Comparison of ENCODE assay signal across 18 cellular contexts in the genomic region with DNA sequence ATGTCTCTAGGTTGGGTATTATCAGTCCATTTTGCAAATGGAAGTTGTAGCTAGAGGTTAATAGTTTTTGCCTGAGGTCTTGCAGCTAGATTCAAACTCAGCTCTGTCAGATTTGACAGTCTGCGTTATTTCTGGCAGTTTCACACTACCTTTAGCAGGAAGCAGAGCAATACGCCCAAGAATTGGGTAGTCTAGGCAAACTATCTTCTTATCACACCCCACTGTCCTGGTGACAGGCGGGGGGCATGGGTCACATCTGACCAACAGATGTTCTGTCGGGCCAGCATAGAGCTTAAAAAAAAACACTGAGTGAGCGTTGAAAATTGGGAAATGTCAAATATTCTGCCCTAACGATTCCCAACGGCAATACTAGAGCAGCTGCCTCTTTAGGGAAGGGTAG. TPM values are rescaled to one million over a fixed set of nuclear protein-coding genes. Genes with fewer than 3 reads are reported as not detected.
DNase-seq lines count a peak whose midpoint lies in the region; ATAC-seq and TF ChIP-seq lines count a peak whose summit lies in the region.
"Had no signal": no experiment of that assay in that cellular context is flagged by ENCODE, and none has a peak within 500 bp of the region (broad histone marks: within the 10 kb centered on the region; RNA-seq: fewer than 3 reads in every experiment).

No MANE protein-coding gene starts in this region.

- H2BK120ac ChIP-seq in mesendoderm (ENCODE audit: low read depth, low read length): no peak overlapping the region

- H2AK5ac ChIP-seq in mesendoderm (ENCODE audit: low read length): no peak overlapping the region

- peak overlapping the region; percentile 91 for H3K27ac ChIP-seq in MM.1S (ENCODE audit: low read length)
- no peak overlapping the region for H3K27ac ChIP-seq in naive thymus-derived CD4-positive, alpha-beta T cell (ENCODE audit: low read depth, low read length)
- H3K27ac ChIP-seq in mesendoderm (ENCODE audit: low read depth, low read length): no peak overlapping the region
- H3K27ac ChIP-seq: PC-9, SK-N-MC had no signal

- intact Hi-C loops in naive thymus-derived CD4-positive, alpha-beta T cell (cut with micrococcal nuclease): no loop called here

- no peak overlapping the region for H3K56ac ChIP-seq in mesendoderm (ENCODE audit: low read length)

- no peaks in the 10 kb centered on the region for H3K9me3 Mint-ChIP-seq in WTC11
- H3K9me3 Mint-ChIP-seq in naive thymus-derived CD4-positive, alpha-beta T cell: peaks cover 0 to 2% (median 0%) of the 10 kb centered on the region in 11 donors

- H3K9ac ChIP-seq in MM.1S (ENCODE audit: low read length) (peak overlapping the region; percentile 57), mesendoderm (ENCODE audit: low read length) (no peak overlapping the region)

- H3K4me3 ChIP-seq in GM12864 (ENCODE audit: low read depth, low read length): peak overlapping the region; percentile 40
- H3K4me3 ChIP-seq in MM.1S (ENCODE audit: low read length): peak overlapping the region; percentile 11; the same call in 1 of the 2 replicates
- H3K4me3 ChIP-seq in naive thymus-derived CD4-positive, alpha-beta T cell (ENCODE audit: low read length): no peak overlapping the region
- no peak overlapping the region for H3K4me3 ChIP-seq in MG63
- no peak overlapping the region for H3K4me3 ChIP-seq in mesendoderm (ENCODE audit: low read length)
- H3K4me3 ChIP-seq: PC-9, SK-N-MC had no signal

- no peak overlapping the region for H3K23ac ChIP-seq in mesendoderm (ENCODE audit: low read length)

- no peak overlapping the region for H3K4me3 Mint-ChIP-seq in WTC11
- H3K4me3 Mint-ChIP-seq in naive thymus-derived CD4-positive, alpha-beta T cell: peak overlapping the region in 6 of 10 donors; percentile 6 to 78 (median 36)
- H3K4me3 Mint-ChIP-seq: T-helper 17 cell had no signal

- H3F3A ChIP-seq in MM.1S (ENCODE audit: insufficient read depth, low read length): peaks cover 53% of the 10 kb centered on the region

- POLR2A ChIA-PET in WTC11 (lab: Charles Lee): no interaction called here
- POLR2A ChIA-PET in naive thymus-derived CD4-positive, alpha-beta T cell (lab: Charles Lee): interaction anchor here (0.9 to 1.1 kb wide), 2 partner anchors 10 to 78 kb away, joined by 3 to 5 read pairs; partner anchors contain the start of gene SEC62

- H2BK5ac ChIP-seq in mesendoderm (ENCODE audit: low read length): no peak overlapping the region

- H3K79me2 ChIP-seq in MM.1S (ENCODE audit: low read length) (peaks cover 68% of the 10 kb centered on the region), mesendoderm (ENCODE audit: control insufficient read depth, insufficient read depth, low read length) (no peaks in the 10 kb centered on the region)

- H2AFZ ChIP-seq in MM.1S (ENCODE audit: low read length): no peak overlapping the region
- H2AFZ ChIP-seq: PC-9 had no signal

- H3K4me1 ChIP-seq in MM.1S (ENCODE audit: low read length) (peaks cover 41% of the 10 kb centered on the region), mesendoderm (ENCODE audit: control insufficient read depth, low read depth, low read length) (no peaks in the 10 kb centered on the region)
- H3K4me1 ChIP-seq in naive thymus-derived CD4-positive, alpha-beta T cell (ENCODE audit: control insufficient read depth in 2 of 2, insufficient read depth in 2 of 2, low read length in 2 of 2): peaks cover 0 to 19% of the 10 kb centered on the region in 2 donors

- no peak for DNase-seq in GM12864 (ENCODE audit: low read depth)
- DNase-seq in MM.1S: peak; percentile 73
- DNase-seq in WTC11 (ENCODE audit: low spot score): no peak
- no peak for DNase-seq in naive thymus-derived CD4-positive, alpha-beta T cell
- no peak for DNase-seq in MG63
- DNase-seq in NCI-H2107 treated with DMSO at 0.1 percent for 48 hours (lab: John Stamatoyannopoulos, UW; ENCODE audit: unreplicated experiment): no peak
- DNase-seq in COR-L47 (lab: John Stamatoyannopoulos, UW): no peak
- no peak for DNase-seq in mesendoderm
- DNase-seq: H7, Karpas-422, NCI-H1436 treated with DMSO at 0.1 percent for 48 hours, NCI-H2081, NCI-H2227 treated with DMSO at 0.1 percent for 48 hours, NCI-H526, PC-9, T-helper 17 cell had no signal

- H3K4ac ChIP-seq in mesendoderm (ENCODE audit: low read depth, low read length): no peak overlapping the region

- H3K4me1 Mint-ChIP-seq in WTC11: peaks cover 40% of the 10 kb centered on the region
- peaks cover 19 to 64% (median 42%) of the 10 kb centered on the region in 7 donors for H3K4me1 Mint-ChIP-seq in naive thymus-derived CD4-positive, alpha-beta T cell

- WGBS in mesendoderm (ENCODE audit: extremely low coverage, insufficient coverage, low lambda C conversion rate): no CpG with 5 or more reads among the region's 7 CpGs

- CTCF ChIA-PET in WTC11 (lab: Charles Lee): no interaction called here
- CTCF ChIA-PET in naive thymus-derived CD4-positive, alpha-beta T cell (lab: Charles Lee): interaction anchor here (0.7 to 0.9 kb wide), 2 partner anchors 11 to 372 kb away, joined by 3 read pairs; no protein-coding TSS in a partner anchor

- ATAC-seq in WTC11: no peak
- ATAC-seq in naive thymus-derived CD4-positive, alpha-beta T cell: no peak
- ATAC-seq: HepG2, T-helper 17 cell had no signal

- no peak overlapping the region for H2BK15ac ChIP-seq in mesendoderm (replicated peaks; ENCODE audit: low read depth)

- no peaks in the 10 kb centered on the region for H3K27me3 ChIP-seq in MM.1S (replicated peaks; ENCODE audit: insufficient read depth, low read length)
- no peaks in the 10 kb centered on the region for H3K27me3 ChIP-seq in naive thymus-derived CD4-positive, alpha-beta T cell (ENCODE audit: control insufficient read depth in 2 of 2, insufficient read depth in 2 of 2, low read length in 2 of 2)
- peaks cover 16% of the 10 kb centered on the region for H3K27me3 ChIP-seq in MG63
- H3K27me3 ChIP-seq in mesendoderm (ENCODE audit: insufficient read depth, low read length, poor library complexity): no peaks in the 10 kb centered on the region

- no peak overlapping the region for H4K5ac ChIP-seq in mesendoderm (ENCODE audit: low read length)

- no peak overlapping the region for H4K8ac ChIP-seq in mesendoderm (ENCODE audit: low read depth, low read length)

- no peaks in the 10 kb centered on the region for H3K27me3 Mint-ChIP-seq in WTC11 (ENCODE audit: low read depth)
- peaks cover 0 to 6% (median 0%) of the 10 kb centered on the region in 5 donors for H3K27me3 Mint-ChIP-seq in naive thymus-derived CD4-positive, alpha-beta T cell
- H3K27me3 Mint-ChIP-seq: T-helper 17 cell had no signal

- H3K4me2 ChIP-seq in MM.1S (ENCODE audit: low read depth, low read length) (peak overlapping the region; percentile 82), mesendoderm (ENCODE audit: low read length) (no peak overlapping the region)
- H3K4me2 ChIP-seq: PC-9 had no signal

- H3K9me2 ChIP-seq in MM.1S (replicated peaks; ENCODE audit: insufficient read depth, low read length): no peaks in the 10 kb centered on the region

- peaks cover 12% of the 10 kb centered on the region for H3K36me3 Mint-ChIP-seq in WTC11
- peaks cover 0 to 18% (median 6%) of the 10 kb centered on the region in 5 donors for H3K36me3 Mint-ChIP-seq in naive thymus-derived CD4-positive, alpha-beta T cell

- TF ChIP-seq CTCF in GM12864 (IDR thresholded peaks at IDR 0.05; ENCODE audit: low read depth, low read length, missing control alignments) (no peak), MM.1S (IDR thresholded peaks at IDR 0.05; ENCODE audit: low read length) (no peak), WTC11 (IDR thresholded peaks at IDR 0.05) (no peak)

- no peaks in the 10 kb centered on the region for H4K20me1 ChIP-seq in MM.1S (ENCODE audit: insufficient read depth, low read length)

- H3K79me1 ChIP-seq in mesendoderm (ENCODE audit: low read length): no peaks in the 10 kb centered on the region

- no peak overlapping the region for H3K18ac ChIP-seq in mesendoderm (ENCODE audit: low read length)

- no peaks in the 10 kb centered on the region for H3K9me3 ChIP-seq in MM.1S (replicated peaks; ENCODE audit: insufficient read depth, low read length)
- H3K9me3 ChIP-seq in naive thymus-derived CD4-positive, alpha-beta T cell (ENCODE audit: control insufficient read depth in 2 of 3, low read length in 3 of 3): no peaks in the 10 kb centered on the region
- no peaks in the 10 kb centered on the region for H3K9me3 ChIP-seq in MG63

- H3K27ac Mint-ChIP-seq in WTC11: peak overlapping the region; percentile 70; the same call in 1 of the 2 replicates
- H3K27ac Mint-ChIP-seq in naive thymus-derived CD4-positive, alpha-beta T cell: peak overlapping the region in 1 of 9 donors; percentile 29
- H3K27ac Mint-ChIP-seq: T-helper 17 cell had no signal

- no peaks in the 10 kb centered on the region for H3K36me3 ChIP-seq in MM.1S (replicated peaks; ENCODE audit: insufficient read depth, low read length)
- no peaks in the 10 kb centered on the region for H3K36me3 ChIP-seq in naive thymus-derived CD4-positive, alpha-beta T cell (ENCODE audit: control insufficient read depth in 2 of 3, insufficient read depth in 3 of 3, low read length in 3 of 3)
- H3K36me3 ChIP-seq in MG63: no peaks in the 10 kb centered on the region
- H3K36me3 ChIP-seq in mesendoderm (ENCODE audit: control insufficient read depth, insufficient read depth, low read length): no peaks in the 10 kb centered on the region

TF ChIP-seq in WTC11, 78 proteins besides CTCF, POLR2A, EP300 and RAD21 (continues in another document):
- TF ChIP-seq KAT7 (CRISPR knock-in tag; IDR thresholded peaks at IDR 0.05; ENCODE audit: borderline replicate concordance) (no peak), RORB (CRISPR knock-in tag; IDR thresholded peaks at IDR 0.05) (no peak)
- TF ChIP-seq, protein P1, sequence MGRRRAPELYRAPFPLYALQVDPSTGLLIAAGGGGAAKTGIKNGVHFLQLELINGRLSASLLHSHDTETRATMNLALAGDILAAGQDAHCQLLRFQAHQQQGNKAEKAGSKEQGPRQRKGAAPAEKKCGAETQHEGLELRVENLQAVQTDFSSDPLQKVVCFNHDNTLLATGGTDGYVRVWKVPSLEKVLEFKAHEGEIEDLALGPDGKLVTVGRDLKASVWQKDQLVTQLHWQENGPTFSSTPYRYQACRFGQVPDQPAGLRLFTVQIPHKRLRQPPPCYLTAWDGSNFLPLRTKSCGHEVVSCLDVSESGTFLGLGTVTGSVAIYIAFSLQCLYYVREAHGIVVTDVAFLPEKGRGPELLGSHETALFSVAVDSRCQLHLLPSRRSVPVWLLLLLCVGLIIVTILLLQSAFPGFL (CRISPR knock-in tag; IDR thresholded peaks at IDR 0.05; ENCODE audit: borderline replicate concordance): no peak

RNA-seq across cellular contexts. Expression of gene GPR160, which starts 5.7 kb away (rescaled TPM):
- total RNA-seq in WTC11 (2021): 28.9 to 33.3 TPM (median 32.2 TPM) in 3 replicates
- total RNA-seq in naive thymus-derived CD4-positive, alpha-beta T cell: 10 to 100 TPM in 2 of 5 experiments, 1 to 10 TPM in 3; 6.1 to 44.3 (median 8.7) TPM
- polyA plus RNA-seq in naive thymus-derived CD4-positive, alpha-beta T cell: 10 to 100 TPM; 17.1 to 22.8 TPM
- 1.3 and 4.3 TPM in 2 replicates for total RNA-seq in MG63 (2014; rRNA removed; shearing (Covaris generic); ENCODE audit: low replicate concordance)
- 9.7 TPM for polyA plus RNA-seq in mesendoderm (2013, experiment 1 of 2)
- polyA plus RNA-seq in mesendoderm (2013, experiment 2 of 2): 9.5 TPM

Comparison
In these comparisons a context has a peak if more than half of its experiments do, and no peak if none do; other contexts are left out.
1. H3K4me3 ChIP-seq: peak in GM12864 (single experiment) and MM.1S (single experiment); none in naive thymus-derived CD4-positive, alpha-beta T cell (single experiment), MG63 (single experiment) and mesendoderm (single experiment).